ENCODE assay signal across 27 cellular contexts in the genomic region with DNA sequence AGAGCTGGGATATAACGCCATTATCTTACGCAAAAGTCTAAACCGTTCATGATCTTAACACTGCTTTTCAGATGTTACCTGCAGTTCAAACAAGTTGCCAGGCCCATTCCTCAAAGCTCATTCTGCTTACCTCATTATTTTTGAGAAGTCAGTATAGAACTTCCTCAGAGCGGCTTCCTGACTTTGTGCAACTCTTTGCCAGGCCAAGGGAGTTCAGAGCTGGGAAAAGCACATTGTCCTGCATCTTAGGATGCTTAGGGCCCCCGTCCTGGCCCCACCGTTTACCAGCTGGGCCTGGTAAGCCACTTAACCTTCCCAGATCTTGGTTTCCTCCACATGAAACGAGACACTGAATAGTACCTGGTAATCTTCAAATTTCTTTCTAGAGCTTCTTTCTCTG. TPM values are rescaled to one million over a fixed set of nuclear protein-coding genes. Genes with fewer than 3 reads are reported as not detected.
DNase-seq lines count a peak whose midpoint lies in the region; ATAC-seq and TF ChIP-seq lines count a peak whose summit lies in the region.
"Had no signal": no experiment of that assay in that cellular context is flagged by ENCODE, and none has a peak within 500 bp of the region (broad histone marks: within the 10 kb centered on the region; RNA-seq: fewer than 3 reads in every experiment).

No MANE protein-coding gene starts in this region.

- ATAC-seq in heart left ventricle = peak in 3 of 4 donors; percentile 35 to 62 (median 49)
- no peak for ATAC-seq in Right ventricle myocardium superior (ENCODE audit: poor library complexity)
- ATAC-seq: HepG2 had no signal

- intact Hi-C loops in heart left ventricle (cut with DNase I) (no loop called here), Right ventricle myocardium superior (cut with DNase I) (no loop called here)

- H3K27me3 ChIP-seq in heart left ventricle = peaks cover 0 to 7% (median 0%) of the 10 kb centered on the region in 9 donors
- H3K27me3 ChIP-seq in right atrium auricular region = no peaks in the 10 kb centered on the region
- peaks cover under 1% of the 10 kb centered on the region for H3K27me3 ChIP-seq in neutrophil
- H3K27me3 ChIP-seq: BE2C had no signal

- no peak for TF ChIP-seq POLR2A in heart left ventricle (IDR thresholded peaks at IDR 0.05)

- H3K4me3 ChIP-seq in heart left ventricle (no peak overlapping the region), right atrium auricular region (no peak overlapping the region), neutrophil (ENCODE audit: low read depth in 1 of 2, low read length in 1 of 2) (no peak overlapping the region)
- H3K4me3 ChIP-seq: PC-9 had no signal

- H3K9me3 ChIP-seq in heart left ventricle (no peaks in the 10 kb centered on the region), right atrium auricular region (no peaks in the 10 kb centered on the region), neutrophil (no peaks in the 10 kb centered on the region)
- H3K9me3 ChIP-seq: BE2C had no signal

- WGBS in heart left ventricle, 4 donors = 46 to 68% (median 52%) methylated on average over 7 of the region's 7 CpGs

- H3K36me3 ChIP-seq in heart left ventricle (no peaks in the 10 kb centered on the region), right atrium auricular region (no peaks in the 10 kb centered on the region), neutrophil (no peaks in the 10 kb centered on the region)
- H3K36me3 ChIP-seq: BE2C had no signal

- H3K4me1 ChIP-seq in heart left ventricle = peaks cover 0 to 27% (median 11%) of the 10 kb centered on the region in 12 donors
- H3K4me1 ChIP-seq in right atrium auricular region = no peaks in the 10 kb centered on the region
- peaks cover 42 to 49% of the 10 kb centered on the region in 2 experiments for H3K4me1 ChIP-seq in neutrophil (ENCODE audit: control insufficient read depth in 1 of 2, insufficient read depth in 1 of 2, low read depth in 1 of 2, low read length in 1 of 2)
- H3K4me1 ChIP-seq: BE2C had no signal

- no peak for DNase-seq in heart left ventricle
- no peak for DNase-seq in Right ventricle myocardium superior
- DNase-seq in right atrium auricular region (ENCODE audit: low spot score) = no peak
- DNase-seq in NCI-H774 (lab: John Stamatoyannopoulos, UW) = no peak
- DNase-seq in stimulated activated CD4-positive, alpha-beta T cell treated with anti-CD3 and anti-CD28 coated beads, Interleukin-15, amount 100 ng/mL, for 24 hours = no peak
- no peak for DNase-seq in Kasumi-1 (lab: John Stamatoyannopoulos, UW)
- DNase-seq: ACHN; BE2C; CD8-positive, alpha-beta memory T cell; DMS 273 treated with DMSO at 0.1 percent for 48 hours; DMS79; GF-D8; Karpas-422; MV-4-11; NCI-H1105 treated with DMSO at 0.1 percent for 48 hours; NCI-H2029; NCI-H446 treated with DMSO at 0.1 percent for 48 hours; NCI-H526; PC-9; SHP77 had no signal

- no peak for TF ChIP-seq CTCF in heart left ventricle (IDR thresholded peaks at IDR 0.05)
- TF ChIP-seq CTCF in right atrium auricular region (IDR thresholded peaks at IDR 0.05) = no peak
- no peak for TF ChIP-seq CTCF in neutrophil (IDR thresholded peaks at IDR 0.05)

- H3K27ac ChIP-seq in heart left ventricle = peak overlapping the region in 10 of 12 donors; percentile 14 to 85 (median 78)
- H3K27ac ChIP-seq in right atrium auricular region = peak overlapping the region; percentile 50 to 62
- peak overlapping the region; percentile 65 for H3K27ac ChIP-seq in neutrophil
- H3K27ac ChIP-seq: 22Rv1, PC-9 had no signal

RNA-seq across cellular contexts. Expression of gene C2CD4B, which starts 6.8 kb away (rescaled TPM):
- total RNA-seq in heart left ventricle (1 to 10 TPM in 7 of 9 donors, under 1 TPM in 2; 0.65 to 8.4 (median 2.3) TPM), Right ventricle myocardium superior (1.5 TPM), right atrium auricular region (1 to 10 TPM; 3.9 to 5.9 TPM)
- polyA plus RNA-seq in heart left ventricle = 1 to 10 TPM in 1 of 2 donors, under 1 TPM in 1; 0.65 to 1.3 TPM
- total RNA-seq: HepG2, MCF 10A, PC-9, RPMI7951, SK-MEL-5 had no signal
- polyA plus RNA-seq: CD14-positive monocyte; CD8-positive, alpha-beta memory T cell; HepG2 had no signal
